ENCODE assay signal across 1 cellular context in genomic region chr3:123960791-123961507, GRCh38.
A peak's percentile ranks its signal among the peaks of the same experiment; 100 is the strongest.
TF ChIP-seq lines count a peak whose summit lies in the region.

CCDC14 (minus strand) TSS chr3:123961229; CDS start chr3:123961173, 56 bp downstream.

TF ChIP-seq in HEK293, 187 proteins besides CTCF, POLR2A, EP300 and RAD21 (continued from another document):
- peak; percentile 48 for TF ChIP-seq PATZ1 (tag by site-specific recombination; IDR thresholded peaks at IDR 0.05)
- no peak for TF ChIP-seq ZBTB7A (tag by site-specific recombination; IDR thresholded peaks at IDR 0.05; ENCODE audit: low read depth)
- peak; percentile 45; the same call in 1 of the 2 replicates for TF ChIP-seq ZNF501 (tag by site-specific recombination; IDR thresholded peaks at IDR 0.05)
- TF ChIP-seq ZEB2 (tag by site-specific recombination; IDR thresholded peaks at IDR 0.05): 0 out of 2 replicates have a peak, but pooled peaks have one; percentile 13
- TF ChIP-seq ZXDB (tag by site-specific recombination; IDR thresholded peaks at IDR 0.05): peak; percentile 67; the same call in 1 of the 2 replicates
- no peak for TF ChIP-seq ZNF645 (tag by site-specific recombination; IDR thresholded peaks at IDR 0.05)
- no peak for TF ChIP-seq ZNF621 (tag by site-specific recombination; IDR thresholded peaks at IDR 0.05)
- TF ChIP-seq ZSCAN30 (tag by site-specific recombination; IDR thresholded peaks at IDR 0.05): peak; percentile 24; the same call in 1 of the 2 replicates
- TF ChIP-seq ZFP41 (tag by site-specific recombination; IDR thresholded peaks at IDR 0.05; ENCODE audit: borderline replicate concordance): no peak
- 0 out of 2 replicates have a peak, but pooled peaks have one; percentile 15 for TF ChIP-seq ZBTB20 (tag by site-specific recombination; IDR thresholded peaks at IDR 0.05)
- TF ChIP-seq GLIS2 (tag by site-specific recombination; IDR thresholded peaks at IDR 0.05): peak; percentile 68
- TF ChIP-seq ZBTB6 (tag by site-specific recombination; IDR thresholded peaks at IDR 0.05): 0 out of 2 replicates have a peak, but pooled peaks have one; percentile 50
- TF ChIP-seq ZNF184 (tag by site-specific recombination; IDR thresholded peaks at IDR 0.05): no peak
- no peak for TF ChIP-seq PBX3 (CRISPR knock-in tag; IDR thresholded peaks at IDR 0.05)
- TF ChIP-seq ZNF433 (tag by site-specific recombination; IDR thresholded peaks at IDR 0.05; ENCODE audit: low read depth): no peak
- peak; percentile 95 for TF ChIP-seq ZBTB11 (tag by site-specific recombination; conservative IDR thresholded peaks at IDR 0.05; ENCODE audit: low read depth)
- no peak for TF ChIP-seq ZBTB44 (tag by site-specific recombination; IDR thresholded peaks at IDR 0.05)
- 0 out of 2 replicates have a peak, but pooled peaks have one; percentile 14 for TF ChIP-seq KLF17 (tag by site-specific recombination; IDR thresholded peaks at IDR 0.05)
- no peak for TF ChIP-seq ZNF416 (tag by site-specific recombination; IDR thresholded peaks at IDR 0.05)
- TF ChIP-seq ZNF132 (tag by site-specific recombination; IDR thresholded peaks at IDR 0.05; ENCODE audit: borderline replicate concordance): no peak
- TF ChIP-seq ZNF747 (tag by site-specific recombination; IDR thresholded peaks at IDR 0.05): no peak
- no peak for TF ChIP-seq ZFP37 (tag by site-specific recombination; IDR thresholded peaks at IDR 0.05)
- TF ChIP-seq ZNF311 (tag by site-specific recombination; IDR thresholded peaks at IDR 0.05; ENCODE audit: borderline replicate concordance): no peak
- peak; percentile 55; the same call in 1 of the 2 replicates for TF ChIP-seq SP3 (tag by site-specific recombination; IDR thresholded peaks at IDR 0.05)
